18 cellular contexts compared by ENCODE assay signal in genomic region chr3:4627651-4628375, GRCh38.
DNase-seq lines count a peak whose midpoint lies in the region; ATAC-seq and TF ChIP-seq lines count a peak whose summit lies in the region.
"Had no signal": no experiment of that assay in that cellular context is flagged by ENCODE, and none has a peak within 500 bp of the region (broad histone marks: within the 10 kb centered on the region; RNA-seq: fewer than 3 reads in every experiment).

No MANE protein-coding gene starts in this region.

- no peak for ATAC-seq in gastroesophageal sphincter
- ATAC-seq: HCT116 had no signal

- H3K4me3 ChIP-seq in gastroesophageal sphincter, result no peak overlapping the region

- no peaks in the 10 kb centered on the region for H3K9me3 Mint-ChIP-seq in dendritic cell treated with granulocyte-macrophage colony-stimulating factor and Interleukin-4, amounts not matched to agents 40 ng/mL and 50 ng/mL, for 4 days
- no peaks in the 10 kb centered on the region for H3K9me3 Mint-ChIP-seq in activated naive CD8-positive, alpha-beta T cell treated with anti-CD3 and anti-CD28 coated beads for 36 hours
- H3K9me3 Mint-ChIP-seq: CD4-positive, alpha-beta T cell; HFFc6 had no signal

- TF ChIP-seq POLR2A in gastroesophageal sphincter (IDR thresholded peaks at IDR 0.05), result no peak

- intact Hi-C loops in dendritic cell treated with granulocyte-macrophage colony-stimulating factor and Interleukin-4, amounts not matched to agents 40 ng/mL and 50 ng/mL, for 4 days (cut with micrococcal nuclease), result no loop called here

- WGBS in gastroesophageal sphincter (ENCODE audit: low coverage in 1 of 2), 2 donors, result 84 to 91% methylated on average over 2 to 10 of the region's 10 CpGs

- H3K27me3 Mint-ChIP-seq in dendritic cell treated with granulocyte-macrophage colony-stimulating factor and Interleukin-4, amounts not matched to agents 40 ng/mL and 50 ng/mL, for 4 days, result no peaks in the 10 kb centered on the region
- H3K27me3 Mint-ChIP-seq in activated naive CD8-positive, alpha-beta T cell treated with anti-CD3 and anti-CD28 coated beads for 36 hours, result no peaks in the 10 kb centered on the region
- H3K27me3 Mint-ChIP-seq: CD4-positive, alpha-beta T cell had no signal

- no peak overlapping the region for H3K4me3 Mint-ChIP-seq in dendritic cell treated with granulocyte-macrophage colony-stimulating factor and Interleukin-4, amounts not matched to agents 40 ng/mL and 50 ng/mL, for 4 days
- H3K4me3 Mint-ChIP-seq in activated naive CD8-positive, alpha-beta T cell treated with anti-CD3 and anti-CD28 coated beads for 36 hours, result no peak overlapping the region
- H3K4me3 Mint-ChIP-seq: CD4-positive, alpha-beta T cell; HFFc6 had no signal

- DNase-seq in DMS79 treated with DMSO at 0.1 percent for 48 hours (lab: John Stamatoyannopoulos, UW), result peak; percentile 75
- DNase-seq in OCI-M1 (lab: John Stamatoyannopoulos, UW), result peak; percentile 39
- no peak for DNase-seq in COLO668 (lab: John Stamatoyannopoulos, UW; ENCODE audit: unreplicated experiment)
- no peak for DNase-seq in activated naive CD8-positive, alpha-beta T cell treated with anti-CD3 and anti-CD28 coated beads for 36 hours
- DNase-seq: ACHN; CD4-positive, alpha-beta T cell; DMS 273 treated with DMSO at 0.1 percent for 48 hours; DMS53; GDM1; GOT3; H7; HFFc6; KBM-7 had no signal

- H3K27me3 ChIP-seq in gastroesophageal sphincter, result no peaks in the 10 kb centered on the region

- peak overlapping the region; percentile 18 for H3K27ac Mint-ChIP-seq in dendritic cell treated with granulocyte-macrophage colony-stimulating factor and Interleukin-4, amounts not matched to agents 40 ng/mL and 50 ng/mL, for 4 days
- no peak overlapping the region for H3K27ac Mint-ChIP-seq in activated naive CD8-positive, alpha-beta T cell treated with anti-CD3 and anti-CD28 coated beads for 36 hours
- H3K27ac Mint-ChIP-seq: CD4-positive, alpha-beta T cell; HFFc6 had no signal

- H3K27ac ChIP-seq in gastroesophageal sphincter, result no peak overlapping the region
- H3K27ac ChIP-seq: C4-2B, HL-60 had no signal

- H3K4me1 ChIP-seq in gastroesophageal sphincter, result peaks cover 0 to 10% (median 0%) of the 10 kb centered on the region in 3 donors

- H3K36me3 ChIP-seq in gastroesophageal sphincter, result peaks cover 0 to 24% of the 10 kb centered on the region in 2 donors

- H3K36me3 Mint-ChIP-seq in dendritic cell treated with granulocyte-macrophage colony-stimulating factor and Interleukin-4, amounts not matched to agents 40 ng/mL and 50 ng/mL, for 4 days (ENCODE audit: low read depth), result peaks cover 7% of the 10 kb centered on the region
- H3K36me3 Mint-ChIP-seq in activated naive CD8-positive, alpha-beta T cell treated with anti-CD3 and anti-CD28 coated beads for 36 hours, result no peaks in the 10 kb centered on the region

- TF ChIP-seq EP300 in gastroesophageal sphincter (IDR thresholded peaks at IDR 0.05), result no peak

- no peak for TF ChIP-seq CTCF in gastroesophageal sphincter (IDR thresholded peaks at IDR 0.05)

- H3K9me3 ChIP-seq in gastroesophageal sphincter, result no peaks in the 10 kb centered on the region

- H3K4me1 Mint-ChIP-seq in dendritic cell treated with granulocyte-macrophage colony-stimulating factor and Interleukin-4, amounts not matched to agents 40 ng/mL and 50 ng/mL, for 4 days (ENCODE audit: low read depth), result peaks cover 22% of the 10 kb centered on the region
- H3K4me1 Mint-ChIP-seq in activated naive CD8-positive, alpha-beta T cell treated with anti-CD3 and anti-CD28 coated beads for 36 hours, result peaks cover 6% of the 10 kb centered on the region

Comparison
In these comparisons a context has a peak if more than half of its experiments do, and no peak if none do; other contexts are left out.
1. DNase-seq: peak in DMS79 treated with DMSO at 0.1 percent for 48 hours (single experiment) and OCI-M1 (single experiment); none in COLO668 (single experiment) and activated naive CD8-positive, alpha-beta T cell treated with anti-CD3 and anti-CD28 coated beads for 36 hours (single experiment).